In genomic region chr9:5628530-5629311, GRCh38 we compare ENCODE assay signal across 8 cellular contexts. TPM values are rescaled to one million over a fixed set of nuclear protein-coding genes. Genes with fewer than 3 reads are reported as not detected.
DNase-seq lines count a peak whose midpoint lies in the region; ATAC-seq and TF ChIP-seq lines count a peak whose summit lies in the region.

RIC1 (plus strand) TSS chr9:5629107; CDS start chr9:5629310, 203 bp downstream.

- H3K9me3 ChIP-seq in WERI-Rb-1 (ENCODE audit: severe bottlenecking): no peaks in the 10 kb centered on the region
- H3K9me3 ChIP-seq in breast epithelium: no peaks in the 10 kb centered on the region
- H3K9me3 ChIP-seq in iPS-18c (ENCODE audit: control insufficient read depth, insufficient read depth, low read length): no peaks in the 10 kb centered on the region
- no peaks in the 10 kb centered on the region for H3K9me3 ChIP-seq in skeletal muscle tissue (ENCODE audit: control insufficient read depth in 3 of 3, low read length in 3 of 3)

- ATAC-seq in GM18861 (IDR thresholded peaks at IDR 0.05; ENCODE audit: unreplicated experiment) (peak; percentile 44), HG03097 (IDR thresholded peaks at IDR 0.05; ENCODE audit: low FRiP score, unreplicated experiment) (peak; percentile 53)

- peak within 1 kb of the TSS; percentile 98 for H3K4me3 ChIP-seq in ACC112 (ENCODE audit: low read depth, low read length)
- H3K4me3 ChIP-seq in WERI-Rb-1 (ENCODE audit: low read depth, low read length): peak within 1 kb of the TSS; percentile 98
- H3K4me3 ChIP-seq in breast epithelium: peak within 1 kb of the TSS; percentile 78 to 96 (median 96)
- H3K4me3 ChIP-seq in iPS-18c (ENCODE audit: insufficient read depth, low read depth, low read length): peak within 1 kb of the TSS; percentile 85
- peak within 1 kb of the TSS; percentile 74 to 94 (median 93) for H3K4me3 ChIP-seq in skeletal muscle tissue (ENCODE audit: low read length in 3 of 3)

- H2AFZ ChIP-seq in ACC112 (ENCODE audit: low read length, unreplicated experiment): peak within 1 kb of the TSS; percentile 95

- TF ChIP-seq CTCF in WERI-Rb-1 (IDR thresholded peaks at IDR 0.05; ENCODE audit: low read depth, low read length) (no peak), breast epithelium (IDR thresholded peaks at IDR 0.05) (no peak)

- H3K79me2 ChIP-seq in ACC112 (ENCODE audit: control insufficient read depth, insufficient read depth, low read length, unreplicated experiment): peaks cover 62% of the 10 kb centered on the region

- intact Hi-C loops in breast epithelium (cut with DNase I; ENCODE audit: low total_unique reads): no loop called here

- H3K4me1 ChIP-seq in ACC112 (ENCODE audit: control insufficient read depth, insufficient read depth, low read length, unreplicated experiment) (peaks cover 33% of the 10 kb centered on the region), breast epithelium (peaks cover 0 to 4% of the 10 kb centered on the region in 2 donors), skeletal muscle tissue (ENCODE audit: control insufficient read depth in 3 of 3, insufficient read depth in 3 of 3, low read length in 3 of 3) (peaks cover 11 to 21% (median 19%) of the 10 kb centered on the region in 3 donors)

- DNase-seq in NCI-H2171 treated with DMSO at 0.1 percent for 48 hours (lab: John Stamatoyannopoulos, UW) (peak; percentile 86), WERI-Rb-1 (peak; percentile 89), breast epithelium (ENCODE audit: low spot score in 2 of 2) (peak; percentile 89)

- TF ChIP-seq POLR2A in breast epithelium (IDR thresholded peaks at IDR 0.05): peak; percentile 49

- H3K36me3 ChIP-seq in ACC112 (ENCODE audit: insufficient read depth, low read length) (no peaks in the 10 kb centered on the region), WERI-Rb-1 (no peaks in the 10 kb centered on the region), breast epithelium (no peaks in the 10 kb centered on the region), skeletal muscle tissue (ENCODE audit: control insufficient read depth in 3 of 3, insufficient read depth in 3 of 3, low read length in 3 of 3) (no peaks in the 10 kb centered on the region)

- H3K27me3 ChIP-seq in ACC112 (ENCODE audit: insufficient read depth, low read length) (no peaks in the 10 kb centered on the region), WERI-Rb-1 (ENCODE audit: insufficient read depth, low read depth, severe bottlenecking) (no peaks in the 10 kb centered on the region), breast epithelium (no peaks in the 10 kb centered on the region), skeletal muscle tissue (ENCODE audit: control insufficient read depth in 3 of 3, insufficient read depth in 3 of 3, low read length in 3 of 3) (no peaks in the 10 kb centered on the region)

- peak within 1 kb of the TSS; percentile 82 to 88 (median 86) for H3K9ac ChIP-seq in skeletal muscle tissue (ENCODE audit: low read depth in 1 of 3, low read length in 3 of 3)

- H3K27ac ChIP-seq in ACC112 (ENCODE audit: low read depth, low read length) (peak within 1 kb of the TSS; percentile 71), WERI-Rb-1 (peak within 1 kb of the TSS; percentile 93), breast epithelium (peak within 1 kb of the TSS; percentile 94 to 97), skeletal muscle tissue (ENCODE audit: low read depth, low read length) (peak within 1 kb of the TSS; percentile 96)

RNA-seq across cellular contexts. Expression of gene RIC1, which starts in this region (rescaled TPM):
- 10 to 100 TPM; 42.6 to 74.5 (median 53.1) TPM for total RNA-seq in breast epithelium
- total RNA-seq in skeletal muscle tissue: 26.6 TPM

Comparison
In these comparisons a context has a peak if more than half of its experiments do, and no peak if none do; other contexts are left out.
1. Peak in every context shown above with its lines: DNase-seq, ATAC-seq, H3K4me3 ChIP-seq and H3K27ac ChIP-seq.